In genomic region chr7:122073635-122074034, GRCh38 we compare ENCODE assay signal across 34 cellular contexts.
"Had no signal": no experiment of that assay in that cellular context is flagged by ENCODE, and none has a peak within 500 bp of the region (broad histone marks: within the 10 kb centered on the region; RNA-seq: fewer than 3 reads in every experiment).

No MANE protein-coding gene starts in this region.

- H3K27ac Mint-ChIP-seq: activated B cell treated with CpG ODN at 0.5 μM for 24 hours; activated CD4-positive, alpha-beta memory T cell treated with anti-CD3 and anti-CD28 coated beads for 36 hours; activated CD4-positive, alpha-beta memory T cell treated with anti-CD3 and anti-CD28 coated beads, Interleukin-2, amount 10 ng/mL, durations not matched to agents 7 days and 5 days; activated CD4-positive, alpha-beta T cell treated with anti-CD3 and anti-CD28 coated beads for 36 hours; activated CD4-positive, alpha-beta T cell treated with anti-CD3 and anti-CD28 coated beads, Interleukin-2, amount 10 ng/mL, durations not matched to agents 24 days and 14 days; activated CD4-positive, alpha-beta T cell treated with anti-CD3 and anti-CD28 coated beads, Interleukin-2, amount 10 ng/mL, durations not matched to agents 7 days and 5 days; activated CD8-positive, alpha-beta memory T cell treated with anti-CD3 and anti-CD28 coated beads, Interleukin-2, amount 10 ng/mL, durations not matched to agents 7 days and 5 days; activated CD8-positive, alpha-beta T cell treated with anti-CD3 and anti-CD28 coated beads for 36 hours; activated CD8-positive, alpha-beta T cell treated with anti-CD3 and anti-CD28 coated beads, Interleukin-2, amount 10 ng/mL, durations not matched to agents 7 days and 5 days; T-helper 1 cell treated with Interleukin-12 subunit alpha and Interleukin-12 subunit beta and Interleukin-4 antibody, amounts not matched to agents 30 μg/mL and 1 μg/mL, for 36 hours; T-helper 17 cell; T-helper 2 cell treated with Interferon-gamma antibody and Interleukin-4, amounts not matched to agents 5 μg/mL and 100 μg/mL, for 36 hours had no signal

- FAIRE-seq: TTC549 had no signal

- H3K36me3 Mint-ChIP-seq: activated CD8-positive, alpha-beta memory T cell treated with anti-CD3 and anti-CD28 coated beads, Interleukin-2, amount 10 ng/mL, durations not matched to agents 7 days and 5 days had no signal

- DNase-seq: activated B cell treated with CpG ODN at 0.5 μM for 24 hours; activated CD4-positive, alpha-beta memory T cell treated with anti-CD3 and anti-CD28 coated beads for 36 hours; activated CD4-positive, alpha-beta memory T cell treated with anti-CD3 and anti-CD28 coated beads, Interleukin-2, amount 10 ng/mL, durations not matched to agents 7 days and 5 days; activated CD4-positive, alpha-beta T cell treated with anti-CD3 and anti-CD28 coated beads for 1 hour; activated CD4-positive, alpha-beta T cell treated with anti-CD3 and anti-CD28 coated beads for 36 hours; activated CD4-positive, alpha-beta T cell treated with anti-CD3 and anti-CD28 coated beads for 4 hours; activated CD4-positive, alpha-beta T cell treated with anti-CD3 and anti-CD28 coated beads for 48 hours; activated CD4-positive, alpha-beta T cell treated with anti-CD3 and anti-CD28 coated beads, Interleukin-2, amount 10 ng/mL, durations not matched to agents 24 days and 14 days; activated CD4-positive, alpha-beta T cell treated with anti-CD3 and anti-CD28 coated beads, Interleukin-2, amount 10 ng/mL, durations not matched to agents 7 days and 5 days; activated CD4-positive, alpha-beta T cell treated with anti-CD3 and anti-CD28 coated beads, Interleukin-2, amount 50 U/mL, for 1 hour; activated CD4-positive, alpha-beta T cell treated with anti-CD3 and anti-CD28 coated beads, Interleukin-2, amount 50 U/mL, for 4 hours; activated CD4-positive, alpha-beta T cell treated with anti-CD3 and anti-CD28 coated beads, Interleukin-2, amount 50 U/mL, for 48 hours; activated CD4-positive, CD25-positive, alpha-beta regulatory T cell; activated CD4-positive, CD25-positive, alpha-beta regulatory T cell treated with anti-CD3 and anti-CD28 coated beads, Interleukin-2, amount 50 U/mL, for 72 hours; activated CD8-positive, alpha-beta memory T cell treated with anti-CD3 and anti-CD28 coated beads for 24 hours; activated CD8-positive, alpha-beta memory T cell treated with anti-CD3 and anti-CD28 coated beads, Interleukin-2, amount 10 ng/mL, durations not matched to agents 7 days and 5 days; activated CD8-positive, alpha-beta memory T cell treated with anti-CD3 and anti-CD28 coated beads, Interleukin-2, amount 50 U/mL, for 4 hours; activated CD8-positive, alpha-beta memory T cell treated with anti-CD3 and anti-CD28 coated beads, Interleukin-2, amount 50 U/mL, for 48 hours; activated CD8-positive, alpha-beta T cell treated with anti-CD3 and anti-CD28 coated beads for 36 hours; activated CD8-positive, alpha-beta T cell treated with anti-CD3 and anti-CD28 coated beads, Interleukin-2, amount 10 ng/mL, durations not matched to agents 7 days and 5 days; activated T-cell treated with anti-CD3 and anti-CD28 coated beads for 4 hours; activated T-cell treated with anti-CD3 and anti-CD28 coated beads, Interleukin-2, amount 50 U/mL, for 1 hour; T-helper 1 cell; T-helper 17 cell; T-helper 2 cell; T-helper 9 cell; T1000; WERI-Rb-1 had no signal

- H3K4me1 Mint-ChIP-seq: activated B cell treated with CpG ODN at 0.5 μM for 24 hours; activated CD4-positive, alpha-beta memory T cell treated with anti-CD3 and anti-CD28 coated beads, Interleukin-2, amount 10 ng/mL, durations not matched to agents 7 days and 5 days; activated CD4-positive, alpha-beta T cell treated with anti-CD3 and anti-CD28 coated beads for 36 hours; activated CD4-positive, alpha-beta T cell treated with anti-CD3 and anti-CD28 coated beads, Interleukin-2, amount 10 ng/mL, durations not matched to agents 24 days and 14 days; activated CD4-positive, alpha-beta T cell treated with anti-CD3 and anti-CD28 coated beads, Interleukin-2, amount 10 ng/mL, durations not matched to agents 7 days and 5 days; activated CD8-positive, alpha-beta memory T cell treated with anti-CD3 and anti-CD28 coated beads, Interleukin-2, amount 10 ng/mL, durations not matched to agents 7 days and 5 days; T-helper 17 cell had no signal

- H3K27ac ChIP-seq: VCaP, WERI-Rb-1 had no signal

- H3K4me3 Mint-ChIP-seq: activated B cell treated with CpG ODN at 0.5 μM for 24 hours; activated CD4-positive, alpha-beta memory T cell treated with anti-CD3 and anti-CD28 coated beads for 36 hours; activated CD4-positive, alpha-beta memory T cell treated with anti-CD3 and anti-CD28 coated beads, Interleukin-2, amount 10 ng/mL, durations not matched to agents 7 days and 5 days; activated CD4-positive, alpha-beta T cell treated with anti-CD3 and anti-CD28 coated beads for 36 hours; activated CD4-positive, alpha-beta T cell treated with anti-CD3 and anti-CD28 coated beads, Interleukin-2, amount 10 ng/mL, durations not matched to agents 24 days and 14 days; activated CD4-positive, alpha-beta T cell treated with anti-CD3 and anti-CD28 coated beads, Interleukin-2, amount 10 ng/mL, durations not matched to agents 7 days and 5 days; activated CD8-positive, alpha-beta memory T cell treated with anti-CD3 and anti-CD28 coated beads, Interleukin-2, amount 10 ng/mL, durations not matched to agents 7 days and 5 days; activated CD8-positive, alpha-beta T cell treated with anti-CD3 and anti-CD28 coated beads for 36 hours; activated CD8-positive, alpha-beta T cell treated with anti-CD3 and anti-CD28 coated beads, Interleukin-2, amount 10 ng/mL, durations not matched to agents 7 days and 5 days; T-helper 1 cell treated with Interleukin-12 subunit alpha and Interleukin-12 subunit beta and Interleukin-4 antibody, amounts not matched to agents 30 μg/mL and 1 μg/mL, for 36 hours; T-helper 17 cell; T-helper 2 cell treated with Interferon-gamma antibody and Interleukin-4, amounts not matched to agents 5 μg/mL and 100 μg/mL, for 36 hours; WTC11 had no signal

- ATAC-seq: activated CD4-positive, alpha-beta T cell treated with anti-CD3 and anti-CD28 coated beads for 36 hours; activated CD4-positive, CD25-positive, alpha-beta regulatory T cell treated with anti-CD3 and anti-CD28 coated beads, Interleukin-2, amount 50 U/mL, for 24 hours; activated CD8-positive, alpha-beta memory T cell treated with anti-CD3 and anti-CD28 coated beads, Interleukin-2, amount 10 ng/mL, durations not matched to agents 7 days and 5 days; activated CD8-positive, alpha-beta T cell treated with anti-CD3 and anti-CD28 coated beads for 36 hours; activated CD8-positive, alpha-beta T cell treated with anti-CD3 and anti-CD28 coated beads, Interleukin-2, amount 10 ng/mL, durations not matched to agents 7 days and 5 days; T-helper 17 cell; WTC11 had no signal

- H3K9me3 Mint-ChIP-seq: activated B cell treated with CpG ODN at 0.5 μM for 24 hours; activated CD4-positive, alpha-beta memory T cell treated with anti-CD3 and anti-CD28 coated beads for 36 hours; activated CD4-positive, alpha-beta memory T cell treated with anti-CD3 and anti-CD28 coated beads, Interleukin-2, amount 10 ng/mL, durations not matched to agents 7 days and 5 days; activated CD4-positive, alpha-beta T cell treated with anti-CD3 and anti-CD28 coated beads, Interleukin-2, amount 10 ng/mL, durations not matched to agents 24 days and 14 days; activated CD4-positive, alpha-beta T cell treated with anti-CD3 and anti-CD28 coated beads, Interleukin-2, amount 10 ng/mL, durations not matched to agents 7 days and 5 days; activated CD8-positive, alpha-beta T cell treated with anti-CD3 and anti-CD28 coated beads for 36 hours; T-helper 1 cell treated with Interleukin-12 subunit alpha and Interleukin-12 subunit beta and Interleukin-4 antibody, amounts not matched to agents 30 μg/mL and 1 μg/mL, for 36 hours; T-helper 2 cell treated with Interferon-gamma antibody and Interleukin-4, amounts not matched to agents 5 μg/mL and 100 μg/mL, for 36 hours had no signal

- H3K27me3 Mint-ChIP-seq: activated B cell treated with CpG ODN at 0.5 μM for 24 hours; activated CD4-positive, alpha-beta memory T cell treated with anti-CD3 and anti-CD28 coated beads for 36 hours; activated CD4-positive, alpha-beta memory T cell treated with anti-CD3 and anti-CD28 coated beads, Interleukin-2, amount 10 ng/mL, durations not matched to agents 7 days and 5 days; activated CD4-positive, alpha-beta T cell treated with anti-CD3 and anti-CD28 coated beads for 36 hours; activated CD4-positive, alpha-beta T cell treated with anti-CD3 and anti-CD28 coated beads, Interleukin-2, amount 10 ng/mL, durations not matched to agents 24 days and 14 days; activated CD4-positive, alpha-beta T cell treated with anti-CD3 and anti-CD28 coated beads, Interleukin-2, amount 10 ng/mL, durations not matched to agents 7 days and 5 days; activated CD8-positive, alpha-beta memory T cell treated with anti-CD3 and anti-CD28 coated beads, Interleukin-2, amount 10 ng/mL, durations not matched to agents 7 days and 5 days; activated CD8-positive, alpha-beta T cell treated with anti-CD3 and anti-CD28 coated beads for 36 hours; T-helper 17 cell had no signal
